23 cellular contexts compared by ENCODE assay signal in the genomic region with DNA sequence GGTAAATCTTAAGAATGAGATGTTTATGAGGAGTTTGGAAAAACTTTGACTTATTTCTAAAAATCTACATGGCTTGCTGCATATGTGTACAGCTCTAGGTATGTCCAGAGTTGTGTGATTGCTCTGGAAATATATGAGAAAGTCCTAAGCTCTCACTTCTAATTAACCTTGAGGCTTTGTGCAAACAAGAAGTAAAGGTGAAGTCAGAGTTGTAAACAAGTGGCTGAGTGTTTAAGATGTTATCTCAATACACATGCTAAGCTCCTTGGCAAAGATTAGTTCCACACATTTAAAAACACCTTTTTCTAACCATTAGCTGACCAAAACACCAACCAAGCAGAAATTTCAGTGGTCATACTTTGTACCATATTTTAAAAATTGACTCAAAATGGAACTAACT.
DNase-seq lines count a peak whose midpoint lies in the region; ATAC-seq, FAIRE-seq and TF ChIP-seq lines count a peak whose summit lies in the region.
"Had no signal": no experiment of that assay in that cellular context is flagged by ENCODE, and none has a peak within 500 bp of the region (broad histone marks: within the 10 kb centered on the region; RNA-seq: fewer than 3 reads in every experiment).

No MANE protein-coding gene starts in this region.

- H3K36me3 Mint-ChIP-seq in endodermal cell (ENCODE audit: low read depth), result no peaks in the 10 kb centered on the region
- H3K36me3 Mint-ChIP-seq: CD8-positive, alpha-beta memory T cell had no signal

- peak overlapping the region; percentile 22 for H3K4me2 ChIP-seq in parathyroid adenoma (ENCODE audit: low read length)
- H3K4me2 ChIP-seq: A549; BLaER1 treated with 17β-estradiol and CSF1 and Interleukin-3, amounts not matched to agents 10 nM and 100 nM had no signal

- no peak overlapping the region for H2AFZ ChIP-seq in parathyroid adenoma

- no peaks in the 10 kb centered on the region for H3K36me3 ChIP-seq in endodermal cell (ENCODE audit: control insufficient read depth, insufficient read depth, low read length)
- no peaks in the 10 kb centered on the region for H3K36me3 ChIP-seq in parathyroid adenoma (ENCODE audit: control insufficient read depth, insufficient read depth, low read length)
- H3K36me3 ChIP-seq: BLaER1 treated with 17β-estradiol and CSF1 and Interleukin-3, amounts not matched to agents 10 nM and 100 nM; SJSA1 had no signal

- peaks cover 41% of the 10 kb centered on the region for H3K4me1 Mint-ChIP-seq in endodermal cell
- H3K4me1 Mint-ChIP-seq: CD8-positive, alpha-beta memory T cell had no signal

- H3K4me3 ChIP-seq in endodermal cell (ENCODE audit: low read length), result peak overlapping the region; percentile 68
- H3K4me3 ChIP-seq in parathyroid adenoma (ENCODE audit: low read depth, low read length), result peak overlapping the region; percentile 5
- H3K4me3 ChIP-seq: A549; BLaER1 treated with 17β-estradiol and CSF1 and Interleukin-3, amounts not matched to agents 10 nM and 100 nM; SJSA1 had no signal

- H3K4me3 Mint-ChIP-seq in endodermal cell, result peak overlapping the region; percentile 23
- H3K4me3 Mint-ChIP-seq: CD8-positive, alpha-beta memory T cell had no signal

- DNase-seq in endodermal cell (no peak), D721Med (ENCODE audit: insufficient read length, low spot score) (no peak), SK-N-DZ (ENCODE audit: low spot score) (no peak), DMS114 treated with DMSO at 0.1 percent for 48 hours (lab: John Stamatoyannopoulos, UW; ENCODE audit: unreplicated experiment) (no peak)
- no peak for DNase-seq in activated CD4-positive, alpha-beta T cell treated with anti-CD3 and anti-CD28 coated beads, Interleukin-2, amount 50 U/mL, for 48 hours
- DNase-seq: CD8-positive, alpha-beta memory T cell; DND-41; HCEC 1CT; MV-4-11; NCI-H1417 treated with DMSO at 0.1 percent for 48 hours; NCI-H1930; NK-92 treated with Interleukin-12 subunit alpha and Interleukin-12 subunit beta, amount 100 ng/mL, for 24 hours; OCI-M1; RPMI8226 had no signal

- ATAC-seq in GM18502 (IDR thresholded peaks at IDR 0.05; ENCODE audit: poor library complexity, unreplicated experiment) (peak; percentile 50), HG03432 (IDR thresholded peaks at IDR 0.05; ENCODE audit: unreplicated experiment) (peak; percentile 72)
- ATAC-seq: A549 had no signal

- no peak for FAIRE-seq in D721Med (lab: Jason Lieb, UNC)
- FAIRE-seq: A549, G401.6, GM12891 had no signal

- TF ChIP-seq CTCF in endodermal cell (conservative IDR thresholded peaks at IDR 0.05), result no peak
- TF ChIP-seq CTCF in parathyroid adenoma (IDR thresholded peaks at IDR 0.05), result no peak
- TF ChIP-seq CTCF in D721Med (IDR thresholded peaks at IDR 0.05; ENCODE audit: insufficient read depth, missing control alignments), result no peak

- H3K9ac ChIP-seq in endodermal cell (ENCODE audit: extremely low read depth, low read length, poor library complexity, severe bottlenecking) (no peak overlapping the region), parathyroid adenoma (no peak overlapping the region)
- H3K9ac ChIP-seq: BLaER1 treated with 17β-estradiol and CSF1 and Interleukin-3, amounts not matched to agents 10 nM and 100 nM had no signal

- no peaks in the 10 kb centered on the region for H3K9me3 Mint-ChIP-seq in endodermal cell

- peaks cover 14% of the 10 kb centered on the region for H3K27me3 Mint-ChIP-seq in endodermal cell (ENCODE audit: insufficient read depth)
- H3K27me3 Mint-ChIP-seq: CD8-positive, alpha-beta memory T cell had no signal

- peaks cover 25% of the 10 kb centered on the region for H3K4me1 ChIP-seq in endodermal cell (ENCODE audit: control insufficient read depth, insufficient read depth, low read length)
- no peaks in the 10 kb centered on the region for H3K4me1 ChIP-seq in parathyroid adenoma
- H3K4me1 ChIP-seq: A549, SJSA1 had no signal

- H3K79me2 ChIP-seq in parathyroid adenoma, result no peaks in the 10 kb centered on the region

- H3K27me3 ChIP-seq in endodermal cell (ENCODE audit: control insufficient read depth, insufficient read depth, low read length, poor library complexity, severe bottlenecking), result no peaks in the 10 kb centered on the region
- H3K27me3 ChIP-seq in parathyroid adenoma (ENCODE audit: control insufficient read depth, insufficient read depth, low read length), result no peaks in the 10 kb centered on the region
- H3K27me3 ChIP-seq: BLaER1 treated with 17β-estradiol and CSF1 and Interleukin-3, amounts not matched to agents 10 nM and 100 nM; SJSA1 had no signal

- peak overlapping the region; percentile 86 for H3K27ac Mint-ChIP-seq in endodermal cell
- H3K27ac Mint-ChIP-seq: CD8-positive, alpha-beta memory T cell had no signal

- H3K27ac ChIP-seq in endodermal cell (ENCODE audit: low read depth, low read length) (no peak overlapping the region), parathyroid adenoma (no peak overlapping the region)
- H3K27ac ChIP-seq: A549; BLaER1 treated with 17β-estradiol and CSF1 and Interleukin-3, amounts not matched to agents 10 nM and 100 nM; HL-60; SJSA1 had no signal

- H3K9me3 ChIP-seq in endodermal cell (ENCODE audit: control insufficient read depth, low read length) (peaks cover 4% of the 10 kb centered on the region), parathyroid adenoma (ENCODE audit: control insufficient read depth, low read length) (no peaks in the 10 kb centered on the region)
- H3K9me3 ChIP-seq: A549; BLaER1 treated with 17β-estradiol and CSF1 and Interleukin-3, amounts not matched to agents 10 nM and 100 nM; SJSA1 had no signal
